ENCODE assay signal across 8 cellular contexts in the genomic region with DNA sequence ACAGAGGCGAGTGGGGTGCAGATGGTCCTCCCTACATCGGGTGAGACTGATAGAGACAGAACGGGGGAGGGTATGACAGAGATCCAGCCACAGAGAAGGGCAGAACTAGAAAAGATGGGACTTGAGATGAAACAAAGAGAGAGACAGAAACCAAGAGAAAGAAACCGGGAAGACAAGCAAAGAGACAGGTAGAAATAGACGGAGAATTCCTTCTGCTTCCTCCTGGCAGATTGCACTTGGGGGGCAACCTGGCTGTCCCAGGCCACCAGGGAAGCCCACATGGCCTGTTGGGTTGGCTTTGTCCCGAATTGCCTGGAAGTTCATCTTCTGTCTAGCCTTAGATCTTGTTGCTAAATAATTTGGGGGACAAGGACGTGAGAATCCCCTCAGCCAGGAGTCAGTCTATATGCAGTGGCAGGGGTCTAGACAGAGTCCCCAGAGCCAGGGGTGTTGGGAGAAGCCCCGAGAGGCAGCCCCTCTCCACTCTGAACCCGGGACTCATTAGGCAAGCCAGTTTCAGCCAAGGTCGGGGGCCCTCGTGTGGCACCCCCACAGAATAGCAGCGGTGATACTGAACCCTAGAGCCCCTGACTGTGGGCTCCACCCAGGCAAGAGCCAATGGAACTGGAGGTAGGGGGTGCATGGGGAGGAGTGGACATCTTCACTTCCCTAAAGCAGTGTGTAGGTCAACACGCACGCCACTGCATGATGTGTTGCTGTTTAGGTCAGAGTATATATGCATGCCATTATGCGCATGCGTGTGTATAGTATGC. TPM values are rescaled to one million over a fixed set of nuclear protein-coding genes. Genes with fewer than 3 reads are reported as not detected.
A peak's percentile ranks its signal among the peaks of the same experiment; 100 is the strongest.
DNase-seq lines count a peak whose midpoint lies in the region; ATAC-seq, FAIRE-seq and TF ChIP-seq lines count a peak whose summit lies in the region.

No MANE protein-coding gene starts in this region.

- peaks cover 26% of the 10 kb centered on the region for H3K36me3 Mint-ChIP-seq in activated T-cell treated with anti-CD3 and anti-CD28 coated beads, Interleukin-2, amount 50 U/mL, for 4 hours (ENCODE audit: insufficient read depth)

- peak overlapping the region; percentile 100 for H3K4me3 Mint-ChIP-seq in activated T-cell treated with anti-CD3 and anti-CD28 coated beads, Interleukin-2, amount 50 U/mL, for 4 hours

- TF ChIP-seq POLR2A in GM18505 (IDR thresholded peaks at IDR 0.05; ENCODE audit: borderline replicate concordance, extremely low read depth, insufficient read depth, insufficient read length): no peak
- no peak for TF ChIP-seq POLR2A in H54 (IDR thresholded peaks at IDR 0.05; ENCODE audit: low read depth, low read length)

- intact Hi-C loops in left cardiac atrium (cut with DNase I): no loop called here

- DNase-seq in NCI-H82 treated with DMSO at 0.1 percent for 48 hours (lab: John Stamatoyannopoulos, UW; ENCODE audit: unreplicated experiment) (peak; percentile 37), left cardiac atrium (peak; percentile 48), H54 (ENCODE audit: insufficient read length, low spot score) (no peak), cerebellar nuclear complex (lab: John Stamatoyannopoulos, UW) (no peak)
- peak; percentile 76 for DNase-seq in activated T-cell treated with anti-CD3 and anti-CD28 coated beads, Interleukin-2, amount 50 U/mL, for 4 hours
- DNase-seq in stimulated activated CD4-positive, alpha-beta T cell treated with anti-CD3 and anti-CD28 coated beads, Interleukin-1b, Interleukin-23, amount 100 ng/mL, for 48 hours: peak; percentile 94

- no peaks in the 10 kb centered on the region for H3K27me3 Mint-ChIP-seq in activated T-cell treated with anti-CD3 and anti-CD28 coated beads, Interleukin-2, amount 50 U/mL, for 4 hours (ENCODE audit: low read depth)

- ATAC-seq in GM18505 (IDR thresholded peaks at IDR 0.05; ENCODE audit: unreplicated experiment) (peak; percentile 35), HG02642 (IDR thresholded peaks at IDR 0.05; ENCODE audit: poor library complexity, unreplicated experiment) (peak; percentile 42), left cardiac atrium (peak; percentile 4 to 25)
- ATAC-seq in activated T-cell treated with anti-CD3 and anti-CD28 coated beads, Interleukin-2, amount 50 U/mL, for 4 hours: peak; percentile 36 to 40

- FAIRE-seq in H54 (lab: Jason Lieb, UNC): no peak

- H3K4me1 Mint-ChIP-seq in activated T-cell treated with anti-CD3 and anti-CD28 coated beads, Interleukin-2, amount 50 U/mL, for 4 hours (ENCODE audit: low read depth): peaks cover 39% of the 10 kb centered on the region

- no peaks in the 10 kb centered on the region for H3K9me3 Mint-ChIP-seq in activated T-cell treated with anti-CD3 and anti-CD28 coated beads, Interleukin-2, amount 50 U/mL, for 4 hours

RNA-seq across cellular contexts. Expression of a gene that starts 0.6 kb away (rescaled TPM):
- total RNA-seq in activated T-cell treated with anti-CD3 and anti-CD28 coated beads, Interleukin-2, amount 50 U/mL, for 4 hours: 10 to 100 TPM; 38.6 to 49.6 (median 43.2) TPM
- 1 to 10 TPM; 8.8 to 9.0 TPM for total RNA-seq in left cardiac atrium

RNA-seq across cellular contexts. Expression of a gene that starts 22.8 kb away (rescaled TPM):
- total RNA-seq in activated T-cell treated with anti-CD3 and anti-CD28 coated beads, Interleukin-2, amount 50 U/mL, for 4 hours: 100 to 1,000 TPM; 144 to 154 (median 152) TPM
- 10 to 100 TPM; 49.4 to 60.6 TPM for total RNA-seq in left cardiac atrium

RNA-seq across cellular contexts. Expression of a gene that starts 48.5 kb away (rescaled TPM):
- not detected for total RNA-seq in activated T-cell treated with anti-CD3 and anti-CD28 coated beads, Interleukin-2, amount 50 U/mL, for 4 hours
- under 1 TPM; 0.24 to 0.32 TPM for total RNA-seq in left cardiac atrium

Comparison
In these comparisons a context has a peak if more than half of its experiments do, and no peak if none do; other contexts are left out.
1. DNase-seq: peak in NCI-H82 treated with DMSO at 0.1 percent for 48 hours (single experiment), activated T-cell treated with anti-CD3 and anti-CD28 coated beads, Interleukin-2, amount 50 U/mL, for 4 hours (single experiment), left cardiac atrium (single experiment) and stimulated activated CD4-positive, alpha-beta T cell treated with anti-CD3 and anti-CD28 coated beads, Interleukin-1b, Interleukin-23, amount 100 ng/mL, for 48 hours (single experiment); none in H54 (single experiment) and cerebellar nuclear complex (0 of 2).
2. Peak in every context shown above with its lines, with median percentiles within 50 percentile points of each other: ATAC-seq.